ENCODE assay signal across 1 cellular context in the genomic region with DNA sequence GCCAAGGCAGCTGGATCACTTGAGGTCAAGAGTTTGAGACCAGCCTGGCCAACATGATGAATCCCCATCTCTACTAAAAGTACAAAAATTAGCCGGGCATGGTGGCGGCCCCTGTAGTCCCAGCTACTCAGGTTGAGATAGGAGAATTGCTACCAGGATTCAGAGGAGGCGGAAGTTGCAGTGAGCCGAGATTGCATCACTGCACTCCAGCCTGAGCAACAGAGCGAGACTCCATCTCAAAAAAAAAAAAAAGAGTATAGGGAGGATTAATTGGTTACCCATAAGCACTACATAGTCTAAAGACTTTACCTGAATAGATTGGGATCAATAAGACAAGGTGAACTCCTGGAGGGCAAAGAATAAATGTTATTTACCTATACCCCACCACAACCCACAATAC. TPM values are rescaled to one million over a fixed set of nuclear protein-coding genes. Genes with fewer than 3 reads are reported as not detected.
"Had no signal": no experiment of that assay in that cellular context is flagged by ENCODE, and none has a peak within 500 bp of the region (broad histone marks: within the 10 kb centered on the region; RNA-seq: fewer than 3 reads in every experiment).

No MANE protein-coding gene starts in this region.

RNA-seq across cellular contexts. Expression of a gene that starts 27.9 kb away (rescaled TPM):
- total RNA-seq: LHCN-M2 had no signal
